Comparison of ENCODE assay signal across 8 cellular contexts in the genomic region with DNA sequence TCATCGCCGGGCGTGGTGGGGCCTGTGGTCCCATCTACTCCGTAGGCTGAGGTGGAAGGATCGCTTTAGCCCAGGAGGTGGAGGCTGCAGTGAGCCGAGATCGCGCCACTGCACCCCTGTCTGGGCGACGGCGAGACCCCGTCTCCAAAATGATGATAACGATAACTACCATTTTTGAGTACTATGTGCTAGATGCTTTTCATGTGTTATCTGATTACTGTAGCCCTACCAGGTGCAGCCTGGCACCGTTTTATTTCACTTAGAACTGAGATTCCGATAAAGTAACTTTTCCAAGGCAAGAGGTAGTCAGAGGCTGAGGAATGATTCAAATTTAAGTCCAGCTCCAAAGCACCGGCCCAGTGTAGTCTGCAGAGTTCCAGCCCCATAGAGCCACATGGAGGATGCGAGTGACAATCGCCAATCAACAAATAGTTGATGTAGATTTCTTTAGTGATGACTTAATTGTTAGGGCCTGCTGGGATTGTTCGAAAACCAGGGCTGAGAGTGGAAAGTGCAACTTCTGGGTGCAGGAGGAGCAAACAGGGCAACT. TPM values are rescaled to one million over a fixed set of nuclear protein-coding genes. Genes with fewer than 3 reads are reported as not detected.
DNase-seq lines count a peak whose midpoint lies in the region; ATAC-seq, FAIRE-seq and TF ChIP-seq lines count a peak whose summit lies in the region.

No MANE protein-coding gene starts in this region.

- H3K4me2 ChIP-seq in SU-DHL-6 (ENCODE audit: low read depth, low read length, poor library complexity, severe bottlenecking) (peak overlapping the region; percentile 82), fibroblast of lung (ENCODE audit: extremely low read depth, insufficient read depth, low read length) (peak overlapping the region; percentile 65)

- no peak for ATAC-seq in left ventricle myocardium superior
- no peak for ATAC-seq in HG02840 (IDR thresholded peaks at IDR 0.05; ENCODE audit: low FRiP score, unreplicated experiment)

- H3K27me3 ChIP-seq in cardiac muscle cell (no peaks in the 10 kb centered on the region), SU-DHL-6 (ENCODE audit: low read length) (no peaks in the 10 kb centered on the region), fibroblast of lung (ENCODE audit: control insufficient read depth, insufficient read depth, low read length) (no peaks in the 10 kb centered on the region), prostate gland (replicated peaks; ENCODE audit: insufficient read depth) (no peaks in the 10 kb centered on the region)

- peak overlapping the region; percentile 44 for H2AFZ ChIP-seq in SU-DHL-6 (ENCODE audit: low read depth, low read length, severe bottlenecking)
- H2AFZ ChIP-seq in fibroblast of lung (ENCODE audit: low read length): peak overlapping the region; percentile 82

- peaks cover 6% of the 10 kb centered on the region for H3K36me3 ChIP-seq in cardiac muscle cell
- H3K36me3 ChIP-seq in SU-DHL-6 (ENCODE audit: low read length): 0 out of 2 replicates have a peak, but pooled peaks cover 5% of the 10 kb centered on the region
- no peaks in the 10 kb centered on the region for H3K36me3 ChIP-seq in fibroblast of lung (ENCODE audit: control insufficient read depth, insufficient read depth, low read length)
- no peaks in the 10 kb centered on the region for H3K36me3 ChIP-seq in prostate gland

- DNase-seq in cardiac muscle cell (ENCODE audit: low read depth in 1 of 2, low spot score in 1 of 2) (peak in 1 of 2 donors; percentile 11), left ventricle myocardium superior (no peak), fibroblast of lung (ENCODE audit: low read depth in 2 of 2) (no peak), prostate gland (ENCODE audit: low spot score) (no peak), activated gamma-delta T cell (lab: John Stamatoyannopoulos, UW) (no peak), GM12891 (ENCODE audit: insufficient read length, low spot score) (no peak)

- peak overlapping the region; percentile 81 for H3K9ac ChIP-seq in SU-DHL-6 (ENCODE audit: low read length)
- H3K9ac ChIP-seq in fibroblast of lung (ENCODE audit: insufficient read depth, low read length): peak overlapping the region; percentile 98

- no peak for TF ChIP-seq POLR2A in prostate gland (IDR thresholded peaks at IDR 0.05)
- no peak; the same call in 1 of the 2 replicates for TF ChIP-seq POLR2A in GM12891 (IDR thresholded peaks at IDR 0.05; ENCODE audit: low read depth, low read length)

- H4K20me1 ChIP-seq in SU-DHL-6 (ENCODE audit: low read depth, low read length) (no peaks in the 10 kb centered on the region), fibroblast of lung (ENCODE audit: control insufficient read depth, extremely low read depth, insufficient read depth, low read length) (no peaks in the 10 kb centered on the region)

- TF ChIP-seq CTCF in cardiac muscle cell (IDR thresholded peaks at IDR 0.05; ENCODE audit: low read depth, low read length) (no peak), SU-DHL-6 (IDR thresholded peaks at IDR 0.05; ENCODE audit: insufficient read depth, low read length, poor library complexity, severe bottlenecking) (no peak), fibroblast of lung (conservative IDR thresholded peaks at IDR 0.05 in 1 of 2, IDR thresholded peaks at IDR 0.05 in 1 of 2; ENCODE audit: low read depth in 1 of 2, low read length in 2 of 2) (no peak), prostate gland (IDR thresholded peaks at IDR 0.05) (no peak)

- FAIRE-seq in GM12891 (lab: Jason Lieb, UNC): no peak

- WGBS in prostate gland: 7% methylated on average over 19 of the region's 19 CpGs

- H3K4me3 ChIP-seq in cardiac muscle cell (peak overlapping the region; percentile 64), SU-DHL-6 (ENCODE audit: insufficient read depth, low read length, poor library complexity, severe bottlenecking) (peak overlapping the region; percentile 69), fibroblast of lung (replicated peaks in 1 of 4; ENCODE audit: control extremely low read depth in 1 of 4, insufficient read depth in 1 of 4, low read depth in 3 of 4, low read length in 4 of 4) (peak overlapping the region; percentile 74 to 96 (median 88)), prostate gland (peak overlapping the region; percentile 87 to 90)

- peaks cover 23% of the 10 kb centered on the region for H3K4me1 ChIP-seq in cardiac muscle cell (ENCODE audit: low read depth)
- H3K4me1 ChIP-seq in fibroblast of lung (ENCODE audit: control insufficient read depth, extremely low read depth, insufficient read depth, low read length): peaks cover 3% of the 10 kb centered on the region
- peaks cover 4% of the 10 kb centered on the region for H3K4me1 ChIP-seq in prostate gland (replicated peaks)

- intact Hi-C loops in left ventricle myocardium superior (cut with micrococcal nuclease) (no loop called here), prostate gland (cut with DNase I) (no loop called here)

- H3K27ac ChIP-seq in cardiac muscle cell (peak overlapping the region; percentile 99), SU-DHL-6 (ENCODE audit: low read depth, low read length) (peak overlapping the region; percentile 66), fibroblast of lung (ENCODE audit: insufficient read depth, low read length) (peak overlapping the region; percentile 98), prostate gland (peak overlapping the region; percentile 95 to 96)

- H3K9me3 ChIP-seq in cardiac muscle cell (ENCODE audit: low read depth) (no peaks in the 10 kb centered on the region), SU-DHL-6 (ENCODE audit: insufficient read depth, low read length) (no peaks in the 10 kb centered on the region), fibroblast of lung (ENCODE audit: control insufficient read depth, insufficient read depth, low read depth, low read length) (no peaks in the 10 kb centered on the region), prostate gland (no peaks in the 10 kb centered on the region)

- no peaks in the 10 kb centered on the region for H3K9me2 ChIP-seq in SU-DHL-6 (replicated peaks; ENCODE audit: insufficient read depth, low read length)

- H3K79me2 ChIP-seq in SU-DHL-6 (ENCODE audit: insufficient read depth, low read length) (peaks cover 17% of the 10 kb centered on the region), fibroblast of lung (ENCODE audit: control insufficient read depth, insufficient read depth, low read length) (peaks cover 12% of the 10 kb centered on the region)

- 0 out of 2 replicates have a peak, but pooled peaks cover 13% of the 10 kb centered on the region for H3F3A ChIP-seq in SU-DHL-6 (ENCODE audit: insufficient read depth)

TF ChIP-seq in GM12891, 5 proteins besides CTCF, POLR2A, EP300 and RAD21:
- TF ChIP-seq SPI1 (IDR thresholded peaks at IDR 0.05; ENCODE audit: low read depth, low read length) (no peak), POLR2AphosphoS5 (IDR thresholded peaks at IDR 0.05; ENCODE audit: low read depth, low read length) (no peak), PAX5 (IDR thresholded peaks at IDR 0.05; ENCODE audit: insufficient read depth, low read length, severe bottlenecking) (no peak), TAF1 (IDR thresholded peaks at IDR 0.05; ENCODE audit: low read depth, low read length) (no peak), POU2F2 (IDR thresholded peaks at IDR 0.05; ENCODE audit: low read depth, low read length) (no peak)

RNA-seq across cellular contexts. Expression of gene ERMARD, which starts 0.7 kb away (rescaled TPM):
- total RNA-seq in cardiac muscle cell (16.3 and 21.2 TPM in 2 replicates), left ventricle myocardium superior (9.4 TPM), fibroblast of lung (21.3 and 32.5 TPM in 2 replicates), prostate gland (10 to 100 TPM; 23.7 to 33.2 TPM)
- polyA plus RNA-seq in cardiac muscle cell (20.9 and 32.4 TPM in 2 replicates), fibroblast of lung (19.5 and 22.0 TPM in 2 replicates)
- polyA plus RNA-seq in fibroblast of lung (2012): 15.8 and 16.9 TPM in 2 replicates
- polyA minus RNA-seq in fibroblast of lung (ENCODE audit: low replicate concordance): 6.2 and 17.1 TPM in 2 replicates
- 28.0 TPM for polyA plus RNA-seq in GM12891 (2012; ENCODE audit: low read depth, missing spikeins)

RNA-seq across cellular contexts. Expression of gene DYNLT2, which starts 0.8 kb away (rescaled TPM):
- 1.9 and 2.9 TPM in 2 replicates for total RNA-seq in cardiac muscle cell
- polyA plus RNA-seq in cardiac muscle cell: 2.4 and 5.0 TPM in 2 replicates
- total RNA-seq in left ventricle myocardium superior: 0.62 TPM
- 0.83 and 1.0 TPM in 2 replicates for total RNA-seq in fibroblast of lung
- polyA plus RNA-seq in fibroblast of lung: 0.42 and 0.49 TPM in 2 replicates
- 0.47 and 0.58 TPM in 2 replicates for polyA plus RNA-seq in fibroblast of lung (2012)
- not detected in 2 replicates for polyA minus RNA-seq in fibroblast of lung (ENCODE audit: low replicate concordance)
- 1 to 10 TPM; 2.2 to 7.2 TPM for total RNA-seq in prostate gland
- polyA plus RNA-seq in GM12891 (2012; ENCODE audit: low read depth, missing spikeins): 1.7 TPM

RNA-seq across cellular contexts. Expression of gene PHF10, which starts 27.8 kb away (rescaled TPM):
- total RNA-seq in cardiac muscle cell (26.0 and 32.0 TPM in 2 replicates), left ventricle myocardium superior (62.9 TPM), fibroblast of lung (15.5 and 15.7 TPM in 2 replicates), prostate gland (10 to 100 TPM; 45.9 to 50.4 TPM)
- polyA plus RNA-seq in cardiac muscle cell (31.5 and 43.3 TPM in 2 replicates), fibroblast of lung (15.7 and 20.8 TPM in 2 replicates)
- polyA plus RNA-seq in fibroblast of lung (2012): 15.4 and 18.0 TPM in 2 replicates
- polyA minus RNA-seq in fibroblast of lung (ENCODE audit: low replicate concordance): 1.1 and 3.0 TPM in 2 replicates
- polyA plus RNA-seq in GM12891 (2012; ENCODE audit: low read depth, missing spikeins): 11.7 TPM

RNA-seq across cellular contexts. Expression of gene C6orf120, which starts 50.2 kb away (rescaled TPM):
- total RNA-seq in cardiac muscle cell (53.0 and 58.4 TPM in 2 replicates), left ventricle myocardium superior (13.6 TPM), fibroblast of lung (41.9 and 46.2 TPM in 2 replicates), prostate gland (10 to 100 TPM; 23.6 to 41.8 TPM)
- polyA plus RNA-seq in cardiac muscle cell (27.5 and 46.6 TPM in 2 replicates), fibroblast of lung (35.5 and 41.0 TPM in 2 replicates)
- polyA plus RNA-seq in fibroblast of lung (2012): 35.3 and 36.3 TPM in 2 replicates
- 4.3 and 5.9 TPM in 2 replicates for polyA minus RNA-seq in fibroblast of lung (ENCODE audit: low replicate concordance)
- 10.7 TPM for polyA plus RNA-seq in GM12891 (2012; ENCODE audit: low read depth, missing spikeins)

RNA-seq across cellular contexts. Expression of gene WDR27, which starts 50.3 kb away (rescaled TPM):
- 40.2 and 83.0 TPM in 2 replicates for total RNA-seq in cardiac muscle cell
- 54.4 and 66.8 TPM in 2 replicates for polyA plus RNA-seq in cardiac muscle cell
- total RNA-seq in left ventricle myocardium superior: 8.6 TPM
- total RNA-seq in fibroblast of lung: 13.1 and 23.3 TPM in 2 replicates
- 5.6 and 8.8 TPM in 2 replicates for polyA plus RNA-seq in fibroblast of lung
- 3.8 and 7.0 TPM in 2 replicates for polyA plus RNA-seq in fibroblast of lung (2012)
- 4.1 and 5.3 TPM in 2 replicates for polyA minus RNA-seq in fibroblast of lung (ENCODE audit: low replicate concordance)
- 10 to 100 TPM; 17.8 to 53.1 TPM for total RNA-seq in prostate gland
- polyA plus RNA-seq in GM12891 (2012; ENCODE audit: low read depth, missing spikeins): 20.6 TPM
